ENCODE assay signal across 21 cellular contexts in the genomic region with DNA sequence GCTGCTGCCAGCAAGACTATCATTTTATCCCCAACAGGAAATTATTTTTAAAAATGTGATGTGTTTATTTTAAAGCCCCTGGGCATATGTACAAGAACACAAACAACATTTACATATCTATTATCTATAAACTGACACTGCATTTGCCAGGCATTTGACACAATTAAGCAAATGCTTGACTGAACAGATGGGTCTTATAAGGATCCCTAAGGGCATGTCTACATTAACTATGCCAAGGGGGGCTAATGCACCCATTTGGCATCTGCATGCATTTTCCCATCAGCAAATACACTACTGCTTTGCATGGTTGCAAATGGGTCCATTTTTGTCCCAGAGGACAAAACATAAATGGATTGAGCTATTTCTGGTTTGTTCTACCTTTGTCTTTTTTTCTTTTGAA.
"Had no signal": no experiment of that assay in that cellular context is flagged by ENCODE, and none has a peak within 500 bp of the region (broad histone marks: within the 10 kb centered on the region; RNA-seq: fewer than 3 reads in every experiment).

No MANE protein-coding gene starts in this region.

- H3K9me3 ChIP-seq: lower lobe of right lung had no signal

- H3K36me3 Mint-ChIP-seq: activated CD4-positive, alpha-beta memory T cell treated with anti-CD3 and anti-CD28 coated beads for 36 hours; activated CD8-positive, alpha-beta memory T cell treated with anti-CD3 and anti-CD28 coated beads, Interleukin-2, amount 10 ng/mL, durations not matched to agents 7 days and 5 days; immature natural killer cell; stimulated activated memory B cell treated with anti-CD40 and anti-IgM and Interleukin-4, amounts not matched to agents 10 μg/mL and 1 μg/mL and 100 μg/mL, for 72 hours had no signal

- H3K27ac Mint-ChIP-seq: activated CD4-positive, alpha-beta memory T cell treated with anti-CD3 and anti-CD28 coated beads for 36 hours; activated CD4-positive, alpha-beta T cell treated with anti-CD3 and anti-CD28 coated beads for 36 hours; activated CD8-positive, alpha-beta memory T cell treated with anti-CD3 and anti-CD28 coated beads, Interleukin-2, amount 10 ng/mL, durations not matched to agents 7 days and 5 days; activated naive CD4-positive, alpha-beta T cell treated with anti-CD3 and anti-CD28 coated beads for 36 hours; activated naive CD8-positive, alpha-beta T cell treated with anti-CD3 and anti-CD28 coated beads, Interleukin-2, amount 50 U/mL, for 24 hours; activated T-helper 2 cell treated with anti-CD3 and anti-CD28 coated beads, Interferon-gamma antibody, Interleukin-2, Interleukin-4, amounts not matched to agents 10 μg/mL and 5 μg/mL and 100 μg/mL, durations not matched to agents 14 hours and 24 hours and 36 hours; dendritic cell treated with granulocyte-macrophage colony-stimulating factor and Interleukin-4, amounts not matched to agents 40 ng/mL and 50 ng/mL, for 4 days; effector memory CD8-positive, alpha-beta T cell; immature natural killer cell; nephron; stimulated activated memory B cell treated with anti-CD40 and anti-IgM and Interleukin-4, amounts not matched to agents 10 μg/mL and 1 μg/mL and 100 μg/mL, for 72 hours had no signal

- H3K36me3 ChIP-seq: lower lobe of right lung had no signal

- ATAC-seq: activated CD4-positive, alpha-beta T cell treated with anti-CD3 and anti-CD28 coated beads for 36 hours; activated CD8-positive, alpha-beta memory T cell treated with anti-CD3 and anti-CD28 coated beads, Interleukin-2, amount 10 ng/mL, durations not matched to agents 7 days and 5 days; activated naive CD8-positive, alpha-beta T cell treated with anti-CD3 and anti-CD28 coated beads, Interleukin-2, amount 50 U/mL, for 24 hours; effector memory CD8-positive, alpha-beta T cell; lower lobe of right lung; stimulated activated memory B cell treated with anti-CD40 and anti-IgM and Interleukin-4, amounts not matched to agents 10 μg/mL and 1 μg/mL and 100 μg/mL, for 72 hours had no signal

- H3K4me3 Mint-ChIP-seq: activated CD4-positive, alpha-beta memory T cell treated with anti-CD3 and anti-CD28 coated beads for 36 hours; activated CD4-positive, alpha-beta T cell treated with anti-CD3 and anti-CD28 coated beads for 36 hours; activated CD8-positive, alpha-beta memory T cell treated with anti-CD3 and anti-CD28 coated beads, Interleukin-2, amount 10 ng/mL, durations not matched to agents 7 days and 5 days; activated naive CD4-positive, alpha-beta T cell treated with anti-CD3 and anti-CD28 coated beads for 36 hours; activated naive CD8-positive, alpha-beta T cell treated with anti-CD3 and anti-CD28 coated beads, Interleukin-2, amount 50 U/mL, for 24 hours; dendritic cell treated with granulocyte-macrophage colony-stimulating factor and Interleukin-4, amounts not matched to agents 40 ng/mL and 50 ng/mL, for 4 days; effector memory CD8-positive, alpha-beta T cell; immature natural killer cell; nephron; stimulated activated memory B cell treated with anti-CD40 and anti-IgM and Interleukin-4, amounts not matched to agents 10 μg/mL and 1 μg/mL and 100 μg/mL, for 72 hours had no signal

- DNase-seq: activated CD4-positive, alpha-beta memory T cell treated with anti-CD3 and anti-CD28 coated beads for 36 hours; activated CD4-positive, alpha-beta T cell treated with anti-CD3 and anti-CD28 coated beads for 36 hours; activated CD8-positive, alpha-beta memory T cell treated with anti-CD3 and anti-CD28 coated beads, Interleukin-2, amount 10 ng/mL, durations not matched to agents 7 days and 5 days; activated naive CD4-positive, alpha-beta T cell treated with anti-CD3 and anti-CD28 coated beads for 36 hours; activated naive CD8-positive, alpha-beta T cell treated with anti-CD3 and anti-CD28 coated beads, Interleukin-2, amount 50 U/mL, for 24 hours; activated T-cell treated with anti-CD3 and anti-CD28 coated beads, Interleukin-2, amount 50 U/mL, for 1 hour; aorta; effector memory CD8-positive, alpha-beta T cell; foreskin melanocyte; head of caudate nucleus; immature natural killer cell; lower lobe of right lung; nucleus accumbens; posterior cingulate gyrus; retina; stimulated activated CD4-positive, alpha-beta T cell treated with anti-CD3 and anti-CD28 coated beads, Interleukin-2, amount 100 ng/mL, for 48 hours had no signal

- H3K4me1 Mint-ChIP-seq: activated CD4-positive, alpha-beta T cell treated with anti-CD3 and anti-CD28 coated beads for 36 hours; activated CD8-positive, alpha-beta memory T cell treated with anti-CD3 and anti-CD28 coated beads, Interleukin-2, amount 10 ng/mL, durations not matched to agents 7 days and 5 days; activated naive CD8-positive, alpha-beta T cell treated with anti-CD3 and anti-CD28 coated beads, Interleukin-2, amount 50 U/mL, for 24 hours; immature natural killer cell; nephron; stimulated activated memory B cell treated with anti-CD40 and anti-IgM and Interleukin-4, amounts not matched to agents 10 μg/mL and 1 μg/mL and 100 μg/mL, for 72 hours had no signal

- H3K9me3 Mint-ChIP-seq: activated CD4-positive, alpha-beta memory T cell treated with anti-CD3 and anti-CD28 coated beads for 36 hours; activated naive CD4-positive, alpha-beta T cell treated with anti-CD3 and anti-CD28 coated beads for 36 hours; activated naive CD8-positive, alpha-beta T cell treated with anti-CD3 and anti-CD28 coated beads, Interleukin-2, amount 50 U/mL, for 24 hours; effector memory CD8-positive, alpha-beta T cell; stimulated activated memory B cell treated with anti-CD40 and anti-IgM and Interleukin-4, amounts not matched to agents 10 μg/mL and 1 μg/mL and 100 μg/mL, for 72 hours had no signal

- H3K4me3 ChIP-seq: lower lobe of right lung had no signal

- H3K27me3 Mint-ChIP-seq: activated CD4-positive, alpha-beta memory T cell treated with anti-CD3 and anti-CD28 coated beads for 36 hours; activated CD4-positive, alpha-beta T cell treated with anti-CD3 and anti-CD28 coated beads for 36 hours; activated CD8-positive, alpha-beta memory T cell treated with anti-CD3 and anti-CD28 coated beads, Interleukin-2, amount 10 ng/mL, durations not matched to agents 7 days and 5 days; activated naive CD8-positive, alpha-beta T cell treated with anti-CD3 and anti-CD28 coated beads, Interleukin-2, amount 50 U/mL, for 24 hours; dendritic cell treated with granulocyte-macrophage colony-stimulating factor and Interleukin-4, amounts not matched to agents 40 ng/mL and 50 ng/mL, for 4 days; effector memory CD8-positive, alpha-beta T cell had no signal

- H3K27ac ChIP-seq: epithelial cell of prostate, lower lobe of right lung had no signal
